Comparison of ENCODE assay signal across 31 cellular contexts in genomic region chr2:205505344-205505743, GRCh38.
"Had no signal": no experiment of that assay in that cellular context is flagged by ENCODE, and none has a peak within 500 bp of the region (broad histone marks: within the 10 kb centered on the region; RNA-seq: fewer than 3 reads in every experiment).

No MANE protein-coding gene starts in this region.

- H3K4me1 Mint-ChIP-seq: activated B cell treated with CpG ODN at 0.5 μM for 24 hours; activated CD4-positive, alpha-beta T cell treated with anti-CD3 and anti-CD28 coated beads, Interleukin-2, amount 10 ng/mL, durations not matched to agents 24 days and 14 days; activated T-helper 17 cell treated with anti-CD3 and anti-CD28 coated beads, Interleukin-2, amount 50 U/mL, for 72 hours; T-cell; T-helper 17 cell had no signal

- DNase-seq: activated B cell treated with CpG ODN at 0.5 μM for 24 hours; activated CD4-positive, alpha-beta memory T cell treated with anti-CD3 and anti-CD28 coated beads for 36 hours; activated CD4-positive, alpha-beta T cell treated with anti-CD3 and anti-CD28 coated beads for 4 hours; activated CD4-positive, alpha-beta T cell treated with anti-CD3 and anti-CD28 coated beads, Interleukin-2, amount 10 ng/mL, durations not matched to agents 24 days and 14 days; activated CD4-positive, alpha-beta T cell treated with anti-CD3 and anti-CD28 coated beads, Interleukin-2, amount 50 U/mL, for 1 hour; activated CD4-positive, alpha-beta T cell treated with anti-CD3 and anti-CD28 coated beads, Interleukin-2, amount 50 U/mL, for 4 hours; activated CD4-positive, CD25-positive, alpha-beta regulatory T cell treated with anti-CD3 and anti-CD28 coated beads, Interleukin-2, amount 50 U/mL, for 72 hours; activated CD8-positive, alpha-beta memory T cell treated with anti-CD3 and anti-CD28 coated beads, Interleukin-2, amount 50 U/mL, for 4 hours; activated CD8-positive, alpha-beta T cell treated with anti-CD3 and anti-CD28 coated beads for 36 hours; activated effector memory CD4-positive, alpha-beta T cell treated with anti-CD3 and anti-CD28 coated beads, Interleukin-2, amount 50 U/mL, for 16 hours; activated gamma-delta T cell treated with Interleukin-2 at 50 U/mL for 16 hours; activated naive CD4-positive, alpha-beta T cell; activated naive CD4-positive, alpha-beta T cell treated with anti-CD3 and anti-CD28 coated beads for 36 hours; activated naive CD4-positive, alpha-beta T cell treated with anti-CD3 and anti-CD28 coated beads, Interleukin-2, amount 50 U/mL, for 16 hours; activated naive CD8-positive, alpha-beta T cell treated with anti-CD3 and anti-CD28 coated beads for 36 hours; activated T-cell treated with anti-CD3 and anti-CD28 coated beads for 4 hours; activated T-cell treated with anti-CD3 and anti-CD28 coated beads, Interleukin-2, amount 50 U/mL, for 1 hour; activated T-cell treated with anti-CD3 and anti-CD28 coated beads, Interleukin-2, amount 50 U/mL, for 4 hours; activated T-cell treated with anti-CD3 and anti-CD28 coated beads, Interleukin-2, amount 50 U/mL, for 72 hours; adrenal gland; amniotic stem cell; aorta; body of pancreas; brain microvascular endothelial cell; central memory CD4-positive, alpha-beta T cell; T-cell; T-helper 17 cell had no signal

- H3K36me3 ChIP-seq: adrenal gland, brain microvascular endothelial cell, breast epithelium had no signal

- H3K9me3 ChIP-seq: adrenal gland, body of pancreas, breast epithelium had no signal

- H3K4me3 ChIP-seq: adrenal gland, body of pancreas, breast epithelium had no signal

- H3K27me3 ChIP-seq: adrenal gland, body of pancreas, brain microvascular endothelial cell, breast epithelium had no signal

- H3K27ac Mint-ChIP-seq: activated B cell treated with CpG ODN at 0.5 μM for 24 hours; activated CD4-positive, alpha-beta memory T cell treated with anti-CD3 and anti-CD28 coated beads for 36 hours; activated CD4-positive, alpha-beta T cell treated with anti-CD3 and anti-CD28 coated beads, Interleukin-2, amount 10 ng/mL, durations not matched to agents 24 days and 14 days; activated CD8-positive, alpha-beta T cell treated with anti-CD3 and anti-CD28 coated beads for 36 hours; activated naive CD4-positive, alpha-beta T cell treated with anti-CD3 and anti-CD28 coated beads for 36 hours; activated naive CD4-positive, alpha-beta T cell treated with anti-CD3 and anti-CD28 coated beads, Interleukin-2, amount 50 U/mL, for 72 hours; activated naive CD8-positive, alpha-beta T cell treated with anti-CD3 and anti-CD28 coated beads for 36 hours; activated T-cell treated with anti-CD3 and anti-CD28 coated beads, Interleukin-2, amount 50 U/mL, for 72 hours; activated T-helper 1 cell treated with anti-CD3 and anti-CD28 coated beads, Interleukin-12 subunit alpha, Interleukin-12 subunit beta, Interleukin-2, Interleukin-4 antibody, amounts not matched to agents 30 ng/mL and 10 ng/mL and 1 ng/mL, durations not matched to agents 14 hours and 24 hours and 36 hours; activated T-helper 17 cell treated with anti-CD3 and anti-CD28 coated beads, Interleukin-2, amount 50 U/mL, for 72 hours; T-cell; T-helper 17 cell had no signal

- H3K27me3 Mint-ChIP-seq: activated CD4-positive, alpha-beta memory T cell treated with anti-CD3 and anti-CD28 coated beads for 36 hours; activated CD8-positive, alpha-beta T cell treated with anti-CD3 and anti-CD28 coated beads for 36 hours; activated naive CD8-positive, alpha-beta T cell treated with anti-CD3 and anti-CD28 coated beads for 36 hours; activated T-helper 17 cell treated with anti-CD3 and anti-CD28 coated beads, Interleukin-2, amount 50 U/mL, for 72 hours; T-helper 17 cell had no signal

- ATAC-seq: activated CD8-positive, alpha-beta T cell treated with anti-CD3 and anti-CD28 coated beads for 36 hours; activated naive CD4-positive, alpha-beta T cell treated with anti-CD3 and anti-CD28 coated beads, Interleukin-2, amount 50 U/mL, for 72 hours; activated T-cell treated with anti-CD3 and anti-CD28 coated beads, Interleukin-2, amount 50 U/mL, for 4 hours; activated T-cell treated with anti-CD3 and anti-CD28 coated beads, Interleukin-2, amount 50 U/mL, for 72 hours; activated T-helper 17 cell treated with anti-CD3 and anti-CD28 coated beads, Interleukin-2, amount 50 U/mL, for 72 hours; body of pancreas; T-cell; T-helper 17 cell had no signal

- H3K4me3 Mint-ChIP-seq: activated B cell treated with CpG ODN at 0.5 μM for 24 hours; activated CD4-positive, alpha-beta memory T cell treated with anti-CD3 and anti-CD28 coated beads for 36 hours; activated CD4-positive, alpha-beta T cell treated with anti-CD3 and anti-CD28 coated beads, Interleukin-2, amount 10 ng/mL, durations not matched to agents 24 days and 14 days; activated CD8-positive, alpha-beta T cell treated with anti-CD3 and anti-CD28 coated beads for 36 hours; activated naive CD4-positive, alpha-beta T cell treated with anti-CD3 and anti-CD28 coated beads for 36 hours; activated naive CD8-positive, alpha-beta T cell treated with anti-CD3 and anti-CD28 coated beads for 36 hours; activated T-cell treated with anti-CD3 and anti-CD28 coated beads, Interleukin-2, amount 50 U/mL, for 4 hours; activated T-cell treated with anti-CD3 and anti-CD28 coated beads, Interleukin-2, amount 50 U/mL, for 72 hours; activated T-helper 1 cell treated with anti-CD3 and anti-CD28 coated beads, Interleukin-12 subunit alpha, Interleukin-12 subunit beta, Interleukin-2, Interleukin-4 antibody, amounts not matched to agents 30 ng/mL and 10 ng/mL and 1 ng/mL, durations not matched to agents 14 hours and 24 hours and 36 hours; activated T-helper 17 cell treated with anti-CD3 and anti-CD28 coated beads, Interleukin-2, amount 50 U/mL, for 72 hours; T-cell; T-helper 17 cell had no signal

- H3K4me1 ChIP-seq: adrenal gland, body of pancreas, breast epithelium had no signal

- H3K36me3 Mint-ChIP-seq: activated CD4-positive, alpha-beta memory T cell treated with anti-CD3 and anti-CD28 coated beads for 36 hours; activated naive CD4-positive, alpha-beta T cell treated with anti-CD3 and anti-CD28 coated beads, Interleukin-2, amount 50 U/mL, for 72 hours; activated naive CD8-positive, alpha-beta T cell treated with anti-CD3 and anti-CD28 coated beads for 36 hours; T-cell had no signal

- H3K27ac ChIP-seq: adrenal gland, body of pancreas, brain microvascular endothelial cell, breast epithelium had no signal

- H3K9me3 Mint-ChIP-seq: activated B cell treated with CpG ODN at 0.5 μM for 24 hours; activated CD4-positive, alpha-beta memory T cell treated with anti-CD3 and anti-CD28 coated beads for 36 hours; activated CD8-positive, alpha-beta T cell treated with anti-CD3 and anti-CD28 coated beads for 36 hours; activated naive CD4-positive, alpha-beta T cell treated with anti-CD3 and anti-CD28 coated beads for 36 hours; activated naive CD4-positive, alpha-beta T cell treated with anti-CD3 and anti-CD28 coated beads, Interleukin-2, amount 50 U/mL, for 72 hours; activated T-cell treated with anti-CD3 and anti-CD28 coated beads, Interleukin-2, amount 50 U/mL, for 4 hours; activated T-helper 1 cell treated with anti-CD3 and anti-CD28 coated beads, Interleukin-12 subunit alpha, Interleukin-12 subunit beta, Interleukin-2, Interleukin-4 antibody, amounts not matched to agents 30 ng/mL and 10 ng/mL and 1 ng/mL, durations not matched to agents 14 hours and 24 hours and 36 hours had no signal
